8 cellular contexts compared by ENCODE assay signal in the genomic region with DNA sequence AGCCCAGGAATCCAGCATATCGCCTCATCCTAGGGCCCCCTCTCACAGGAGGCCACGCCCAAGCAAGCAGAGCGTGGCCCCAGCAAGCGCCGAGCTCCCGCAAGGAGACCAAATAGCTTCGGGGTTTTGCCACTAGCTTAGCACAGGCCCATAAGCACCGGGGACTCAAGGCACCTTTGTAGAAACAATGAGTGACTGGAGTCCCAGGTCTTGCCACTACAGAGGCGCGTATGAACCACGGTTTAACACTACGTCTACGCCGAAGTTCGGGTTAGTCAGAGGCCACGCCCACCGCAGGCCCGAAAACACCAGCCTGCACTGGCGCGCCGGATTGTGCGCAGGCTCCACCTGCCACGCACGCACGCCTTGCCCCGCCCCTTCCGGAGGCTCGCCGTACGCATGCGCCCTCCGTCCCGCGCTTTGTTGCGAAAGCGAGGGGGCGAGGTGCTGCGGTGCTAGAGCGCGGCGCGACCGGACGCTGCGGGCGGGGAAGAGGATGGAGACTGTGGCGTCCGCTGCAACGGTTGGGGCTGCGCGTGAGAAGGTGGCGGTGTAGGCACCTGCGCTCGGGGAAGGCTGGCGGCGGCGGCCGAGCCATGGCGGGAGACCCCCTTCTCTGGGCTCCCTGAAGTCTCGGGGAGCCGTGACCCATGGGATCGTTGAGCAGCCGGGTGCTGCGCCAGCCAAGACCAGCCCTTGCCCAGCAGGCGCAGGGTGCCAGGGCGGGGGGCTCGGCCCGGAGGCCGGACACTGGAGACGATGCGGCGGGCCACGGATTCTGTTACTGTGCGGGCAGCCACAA. TPM values are rescaled to one million over a fixed set of nuclear protein-coding genes. Genes with fewer than 3 reads are reported as not detected.
A peak's percentile ranks its signal among the peaks of the same experiment; 100 is the strongest.
DNase-seq lines count a peak whose midpoint lies in the region; ATAC-seq and TF ChIP-seq lines count a peak whose summit lies in the region.

A gene with protein sequence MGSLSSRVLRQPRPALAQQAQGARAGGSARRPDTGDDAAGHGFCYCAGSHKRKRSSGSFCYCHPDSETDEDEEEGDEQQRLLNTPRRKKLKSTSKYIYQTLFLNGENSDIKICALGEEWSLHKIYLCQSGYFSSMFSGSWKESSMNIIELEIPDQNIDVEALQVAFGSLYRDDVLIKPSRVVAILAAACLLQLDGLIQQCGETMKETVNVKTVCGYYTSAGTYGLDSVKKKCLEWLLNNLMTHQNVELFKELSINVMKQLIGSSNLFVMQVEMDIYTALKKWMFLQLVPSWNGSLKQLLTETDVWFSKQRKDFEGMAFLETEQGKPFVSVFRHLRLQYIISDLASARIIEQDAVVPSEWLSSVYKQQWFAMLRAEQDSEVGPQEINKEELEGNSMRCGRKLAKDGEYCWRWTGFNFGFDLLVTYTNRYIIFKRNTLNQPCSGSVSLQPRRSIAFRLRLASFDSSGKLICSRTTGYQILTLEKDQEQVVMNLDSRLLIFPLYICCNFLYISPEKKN (plus strand): TSS at position 418 of the 802 bp plus-strand sequence. CDS start 233 bp downstream, at position 651.

- POLR2A ChIA-PET in CD4-positive, alpha-beta memory T cell (lab: Charles Lee; ENCODE audit: partially characterized antibody) = interaction anchor here (0.6 to 2.0 kb wide), 14 partner anchors 8 to 392 kb away, joined by 3 to 15 read pairs (median 4); a partner anchor contains a TSS
- POLR2A ChIA-PET in activated CD4-positive, alpha-beta memory T cell treated with anti-CD3 and anti-CD28 coated beads for 36 hours (lab: Charles Lee) = interaction anchor here (1.8 kb wide), 1 partner anchor 88 kb away, joined by 5 read pairs; a partner anchor contains a TSS

- ATAC-seq in GM19455 (IDR thresholded peaks at IDR 0.05; ENCODE audit: unreplicated experiment) = peak; percentile 88

- peak; percentile 98 to 99 (median 99) for DNase-seq in CD4-positive, alpha-beta memory T cell
- DNase-seq in HK-2 (ENCODE audit: unreplicated experiment) (peak; percentile 98), NCI-H82 treated with DMSO at 0.1 percent for 48 hours (lab: John Stamatoyannopoulos, UW; ENCODE audit: unreplicated experiment) (peak; percentile 85), dorsolateral prefrontal cortex (peak; percentile 93 to 97 (median 96)), lower leg skin (ENCODE audit: low spot score in 2 of 2) (peak; percentile 96 to 99)
- peak; percentile 99 for DNase-seq in activated CD4-positive, alpha-beta memory T cell treated with anti-CD3 and anti-CD28 coated beads for 36 hours
- peak; percentile 97 to 99 for DNase-seq in stimulated activated CD4-positive, alpha-beta T cell treated with anti-CD3 and anti-CD28 coated beads, Interleukin-4, amount 100 ng/mL, for 4 hours

- H3K36me3 Mint-ChIP-seq in CD4-positive, alpha-beta memory T cell = peaks cover 0 to 22% of the 10 kb centered on the region in 2 donors
- H3K36me3 Mint-ChIP-seq in activated CD4-positive, alpha-beta memory T cell treated with anti-CD3 and anti-CD28 coated beads for 36 hours = peaks cover 13% of the 10 kb centered on the region

- H3K4me1 ChIP-seq in CD4-positive, alpha-beta memory T cell (ENCODE audit: insufficient read depth, low read length) = peaks cover 42% of the 10 kb centered on the region

- TF ChIP-seq POLR2A in lower leg skin (IDR thresholded peaks at IDR 0.05) = no peak

- H3K4me3 Mint-ChIP-seq in CD4-positive, alpha-beta memory T cell = peak within 1 kb of the TSS; percentile 87 to 98 (median 96)
- peak within 1 kb of the TSS; percentile 81 for H3K4me3 Mint-ChIP-seq in activated CD4-positive, alpha-beta memory T cell treated with anti-CD3 and anti-CD28 coated beads for 36 hours

- CTCF ChIA-PET in CD4-positive, alpha-beta memory T cell (lab: Charles Lee; ENCODE audit: partially characterized antibody) = interaction anchor here (0.6 to 5.0 kb wide), 6 partner anchors 12 to 474 kb away, joined by 3 to 41 read pairs (median 6); a partner anchor contains a TSS
- CTCF ChIA-PET in activated CD4-positive, alpha-beta memory T cell treated with anti-CD3 and anti-CD28 coated beads for 36 hours (lab: Charles Lee) = interaction anchor here (0.7 to 2.7 kb wide), 6 partner anchors 11 to 265 kb away, joined by 3 to 17 read pairs (median 6); no protein-coding TSS in a partner anchor

- H3K27me3 Mint-ChIP-seq in CD4-positive, alpha-beta memory T cell = no peaks in the 10 kb centered on the region
- H3K27me3 Mint-ChIP-seq in activated CD4-positive, alpha-beta memory T cell treated with anti-CD3 and anti-CD28 coated beads for 36 hours = no peaks in the 10 kb centered on the region

- no peaks in the 10 kb centered on the region for H3K9me3 ChIP-seq in CD4-positive, alpha-beta memory T cell (ENCODE audit: control insufficient read depth in 1 of 2, low read length in 2 of 2)

- H3K4me1 Mint-ChIP-seq in CD4-positive, alpha-beta memory T cell = peaks cover 21 to 69% (median 43%) of the 10 kb centered on the region in 4 donors
- peaks cover 40% of the 10 kb centered on the region for H3K4me1 Mint-ChIP-seq in activated CD4-positive, alpha-beta memory T cell treated with anti-CD3 and anti-CD28 coated beads for 36 hours (ENCODE audit: low read depth)

- peak within 1 kb of the TSS; percentile 92 for H3K27ac ChIP-seq in CD4-positive, alpha-beta memory T cell (ENCODE audit: low read depth, low read length)
- H3K27ac ChIP-seq in dorsolateral prefrontal cortex = peak within 1 kb of the TSS; percentile 36 to 98 (median 93)

- no peaks in the 10 kb centered on the region for H3K36me3 ChIP-seq in CD4-positive, alpha-beta memory T cell (ENCODE audit: insufficient read depth, low read length)

- H3K27ac Mint-ChIP-seq in CD4-positive, alpha-beta memory T cell = peak within 1 kb of the TSS; percentile 93 to 98 (median 96)
- H3K27ac Mint-ChIP-seq in activated CD4-positive, alpha-beta memory T cell treated with anti-CD3 and anti-CD28 coated beads for 36 hours = peak within 1 kb of the TSS; percentile 92

- intact Hi-C loops in CD4-positive, alpha-beta memory T cell (cut with micrococcal nuclease) = loop anchor here (1.0 to 10.0 kb wide), 7 partner anchors 185 to 1675 kb away; a partner anchor contains a TSS
- intact Hi-C loops in activated CD4-positive, alpha-beta memory T cell treated with anti-CD3 and anti-CD28 coated beads for 36 hours (cut with micrococcal nuclease) = loop anchor here (1.0 to 5.0 kb wide), 8 partner anchors 65 to 1362 kb away; a partner anchor contains a TSS
- intact Hi-C loops in dorsolateral prefrontal cortex (cut with DNase I) (loop anchor here (5.0 to 10.0 kb wide), 5 partner anchors 63 to 265 kb away; a partner anchor contains a TSS), lower leg skin (cut with DNase I; ENCODE audit: low total_unique reads) (no loop called here)

- peak within 1 kb of the TSS; percentile 54 to 71 for H3K4me3 ChIP-seq in CD4-positive, alpha-beta memory T cell (ENCODE audit: low read length in 2 of 2)
- peak within 1 kb of the TSS; percentile 78 to 100 (median 98) for H3K4me3 ChIP-seq in dorsolateral prefrontal cortex
- peak within 1 kb of the TSS; percentile 84 for H3K4me3 ChIP-seq in lower leg skin (ENCODE audit: low read depth, poor library complexity, severe bottlenecking)

- no peaks in the 10 kb centered on the region for H3K27me3 ChIP-seq in CD4-positive, alpha-beta memory T cell (ENCODE audit: insufficient read depth, low read length)
- no peaks in the 10 kb centered on the region for H3K27me3 ChIP-seq in dorsolateral prefrontal cortex

- TF ChIP-seq CTCF in dorsolateral prefrontal cortex (IDR thresholded peaks at IDR 0.05 in 54 of 56, conservative IDR thresholded peaks at IDR 0.05 in 2 of 56; ENCODE audit: low read depth in 1 of 56, partially characterized antibody in 56 of 56) = peak in 43 of 56 donors; percentile 3 to 70 (median 45)
- peak in 1 of 3 donors; percentile 43 for TF ChIP-seq CTCF in lower leg skin (IDR thresholded peaks at IDR 0.05)

- 0 to 1% methylated on average over 18 to 34 of the region's 74 CpGs for WGBS in lower leg skin, 2 donors

- H3K9me3 Mint-ChIP-seq in CD4-positive, alpha-beta memory T cell = no peaks in the 10 kb centered on the region
- no peaks in the 10 kb centered on the region for H3K9me3 Mint-ChIP-seq in activated CD4-positive, alpha-beta memory T cell treated with anti-CD3 and anti-CD28 coated beads for 36 hours

RNA-seq across cellular contexts. Expression of the gene that starts here (rescaled TPM):
- 10 to 100 TPM; 28.2 to 31.8 TPM for total RNA-seq in CD4-positive, alpha-beta memory T cell
- 10 to 100 TPM; 27.7 to 37.8 TPM for polyA plus RNA-seq in CD4-positive, alpha-beta memory T cell
- total RNA-seq in activated CD4-positive, alpha-beta memory T cell treated with anti-CD3 and anti-CD28 coated beads for 36 hours = 10 to 100 TPM; 20.6 to 22.1 TPM
- total RNA-seq in dorsolateral prefrontal cortex (10 to 100 TPM; 11.5 to 39.4 (median 22.1) TPM), lower leg skin (10 to 100 TPM; 10.2 to 15.6 (median 12.1) TPM)

Comparison
In these comparisons a context has a peak if more than half of its experiments do, and no peak if none do; other contexts are left out.
1. Peak in every context shown above with its lines: DNase-seq, ATAC-seq, H3K4me3 ChIP-seq and H3K27ac ChIP-seq.